Comparison of ENCODE assay signal across 8 cellular contexts in the genomic region with DNA sequence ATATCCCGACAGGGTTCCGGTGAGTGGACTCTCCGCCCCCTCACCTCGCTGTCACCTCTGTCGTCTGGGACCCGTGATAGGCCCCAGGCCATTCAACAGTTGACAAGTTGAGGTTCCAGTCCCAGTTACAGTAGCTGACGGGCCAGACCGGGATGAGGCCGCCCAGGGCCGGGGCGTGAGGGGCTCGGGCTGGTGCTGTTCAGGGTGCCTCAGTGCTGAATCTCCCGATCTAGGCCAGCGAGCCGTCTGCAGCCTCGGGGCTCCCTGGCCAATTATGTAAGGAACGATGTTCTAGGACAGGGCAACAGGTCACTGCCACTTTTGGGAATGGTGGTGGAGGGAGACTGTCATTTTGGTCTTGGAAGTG. TPM values are rescaled to one million over a fixed set of nuclear protein-coding genes. Genes with fewer than 3 reads are reported as not detected.
DNase-seq lines count a peak whose midpoint lies in the region; ATAC-seq, FAIRE-seq and TF ChIP-seq lines count a peak whose summit lies in the region.

No MANE protein-coding gene starts in this region.

- H3K79me2 ChIP-seq in trophoblast cell (ENCODE audit: control insufficient read depth, insufficient read depth, low read length, poor library complexity) = peaks cover 8% of the 10 kb centered on the region

- H2BK5ac ChIP-seq in trophoblast cell (ENCODE audit: low read depth, low read length, poor library complexity) = no peak overlapping the region

- DNase-seq in activated CD4-positive, alpha-beta T cell treated with anti-CD3 and anti-CD28 coated beads, Interleukin-2, amount 50 U/mL, for 1 hour = peak; percentile 15
- DNase-seq in fibroblast of villous mesenchyme (ENCODE audit: low read depth) (no peak), trophoblast cell (peak in 1 of 2 donors; percentile 12), COR-L47 (lab: John Stamatoyannopoulos, UW) (no peak), DMS114 treated with DMSO at 0.1 percent for 48 hours (lab: John Stamatoyannopoulos, UW; ENCODE audit: unreplicated experiment) (no peak), D721Med (ENCODE audit: insufficient read length, low spot score) (no peak)

- H4K8ac ChIP-seq in trophoblast cell (ENCODE audit: low read depth, low read length) = no peak overlapping the region

- H3K18ac ChIP-seq in trophoblast cell (ENCODE audit: low read length) = peak overlapping the region; percentile 85

- H3K4me3 ChIP-seq in GM12875 (ENCODE audit: low read depth, low read length) (peak overlapping the region; percentile 84), fibroblast of villous mesenchyme (ENCODE audit: low read depth, low read length) (peak overlapping the region; percentile 71), trophoblast cell (ENCODE audit: low read depth, low read length) (peak overlapping the region; percentile 100)

- peak overlapping the region; percentile 93 for H3K9ac ChIP-seq in trophoblast cell (ENCODE audit: low read length)

- no peak overlapping the region for H4K91ac ChIP-seq in trophoblast cell (ENCODE audit: low read depth, low read length)

- no peaks in the 10 kb centered on the region for H3K9me3 ChIP-seq in trophoblast cell (ENCODE audit: insufficient read depth, low read depth, low read length)

- peak overlapping the region; percentile 93 for H3K4ac ChIP-seq in trophoblast cell (ENCODE audit: low read depth, low read length)

- H4K12ac ChIP-seq in trophoblast cell (ENCODE audit: low read depth, low read length) = peak overlapping the region; percentile 54

- peaks cover 7 to 11% of the 10 kb centered on the region in 2 experiments for H3K4me1 ChIP-seq in trophoblast cell (ENCODE audit: control insufficient read depth in 1 of 2, insufficient read depth in 2 of 2, low read length in 2 of 2)

- ATAC-seq in HG03159 (IDR thresholded peaks at IDR 0.05; ENCODE audit: unreplicated experiment) = peak; percentile 4

- H3K27ac ChIP-seq in trophoblast cell (ENCODE audit: low read depth, low read length) = peak overlapping the region; percentile 32

- peak overlapping the region; percentile 65 for H2BK120ac ChIP-seq in trophoblast cell (ENCODE audit: insufficient read depth, low read length, poor library complexity)

- TF ChIP-seq CTCF in GM12875 (IDR thresholded peaks at IDR 0.05; ENCODE audit: borderline replicate concordance, insufficient read depth, low read depth, low read length) = no peak
- no peak for TF ChIP-seq CTCF in fibroblast of villous mesenchyme (IDR thresholded peaks at IDR 0.05; ENCODE audit: insufficient read depth, low read depth, low read length)
- no peak for TF ChIP-seq CTCF in D721Med (IDR thresholded peaks at IDR 0.05; ENCODE audit: insufficient read depth, missing control alignments)

- no peak overlapping the region for H3K23ac ChIP-seq in trophoblast cell (ENCODE audit: low read length)

- peak overlapping the region; percentile 1 for H2AK5ac ChIP-seq in trophoblast cell (ENCODE audit: low read length)

- H3K14ac ChIP-seq in trophoblast cell (ENCODE audit: low read length) = peak overlapping the region; percentile 83

- H3K79me1 ChIP-seq in trophoblast cell (ENCODE audit: low read length) = peaks cover 7% of the 10 kb centered on the region

- FAIRE-seq in D721Med (lab: Jason Lieb, UNC) = no peak

- peaks cover 20 to 31% of the 10 kb centered on the region in 2 experiments for H3K36me3 ChIP-seq in trophoblast cell (ENCODE audit: control insufficient read depth in 1 of 2, insufficient read depth in 2 of 2, low read length in 2 of 2)

- no peak overlapping the region for H2BK12ac ChIP-seq in trophoblast cell (ENCODE audit: low read length)

- no CpG with 5 or more reads among the region's 17 CpGs for WGBS in trophoblast cell (ENCODE audit: extremely low coverage, insufficient coverage, insufficient read length)

- peak overlapping the region; percentile 90 for H2AFZ ChIP-seq in trophoblast cell (ENCODE audit: insufficient read depth, low read length, poor library complexity)

- H3K27me3 ChIP-seq in trophoblast cell (ENCODE audit: insufficient read depth, low read length) = no peaks in the 10 kb centered on the region

- peak overlapping the region; percentile 84 for H3K4me2 ChIP-seq in trophoblast cell (ENCODE audit: low read length)

RNA-seq across cellular contexts. Expression of a gene that starts 0.7 kb away (rescaled TPM):
- 25.4 and 36.3 TPM in 2 replicates for total RNA-seq in fibroblast of villous mesenchyme
- polyA plus RNA-seq in trophoblast cell (2013) = 79.2 and 79.9 TPM in 2 replicates

RNA-seq across cellular contexts. Expression of a gene that starts 10.8 kb away (rescaled TPM):
- total RNA-seq in fibroblast of villous mesenchyme = 12.1 and 13.5 TPM in 2 replicates
- 3.9 and 4.0 TPM in 2 replicates for polyA plus RNA-seq in trophoblast cell (2013)

RNA-seq across cellular contexts. Expression of a gene that starts 31.0 kb away (rescaled TPM):
- under 0.01 TPM in 1 of 2 replicates, not detected in the other for total RNA-seq in fibroblast of villous mesenchyme
- 0.06 and 0.07 TPM in 2 replicates for polyA plus RNA-seq in trophoblast cell (2013)

RNA-seq across cellular contexts. Expression of a gene that starts 56.2 kb away (rescaled TPM):
- total RNA-seq in fibroblast of villous mesenchyme = 69.9 and 83.8 TPM in 2 replicates
- 23.8 and 25.7 TPM in 2 replicates for polyA plus RNA-seq in trophoblast cell (2013)
